Comparison of ENCODE assay signal across 8 cellular contexts in genomic region chr4:83112239-83112638, GRCh38. TPM values are rescaled to one million over a fixed set of nuclear protein-coding genes. Genes with fewer than 3 reads are reported as not detected.
DNase-seq lines count a peak whose midpoint lies in the region; ATAC-seq and TF ChIP-seq lines count a peak whose summit lies in the region.

No MANE protein-coding gene starts in this region.

- ATAC-seq in GM18868 (IDR thresholded peaks at IDR 0.05; ENCODE audit: unreplicated experiment), result peak; percentile 45
- peak; percentile 35 for ATAC-seq in HG02852 (IDR thresholded peaks at IDR 0.05; ENCODE audit: unreplicated experiment)
- no peak for ATAC-seq in naive thymus-derived CD4-positive, alpha-beta T cell
- no peak for ATAC-seq in psoas muscle
- ATAC-seq in heart left ventricle, result no peak

- peaks cover 20% of the 10 kb centered on the region for H3K4me1 ChIP-seq in SJCRH30
- H3K4me1 ChIP-seq in naive thymus-derived CD4-positive, alpha-beta T cell (ENCODE audit: control insufficient read depth in 2 of 2, insufficient read depth in 2 of 2, low read length in 2 of 2), result peaks cover 26 to 33% of the 10 kb centered on the region in 2 donors
- peaks cover 3% of the 10 kb centered on the region for H3K4me1 ChIP-seq in psoas muscle
- H3K4me1 ChIP-seq in heart left ventricle, result peaks cover 0 to 36% (median 5%) of the 10 kb centered on the region in 12 donors

- peak overlapping the region; percentile 51 for H3K27ac ChIP-seq in SJCRH30
- peak overlapping the region; percentile 88 for H3K27ac ChIP-seq in naive thymus-derived CD4-positive, alpha-beta T cell (ENCODE audit: low read depth, low read length)
- H3K27ac ChIP-seq in psoas muscle, result no peak overlapping the region
- no peak overlapping the region for H3K27ac ChIP-seq in RWPE1
- peak overlapping the region in 1 of 12 donors; percentile 91 for H3K27ac ChIP-seq in heart left ventricle

- H3K27ac Mint-ChIP-seq in naive thymus-derived CD4-positive, alpha-beta T cell, result peak overlapping the region; percentile 90 to 99 (median 98)

- H3K9me3 Mint-ChIP-seq in naive thymus-derived CD4-positive, alpha-beta T cell, result no peaks in the 10 kb centered on the region

- intact Hi-C loops in naive thymus-derived CD4-positive, alpha-beta T cell (cut with micrococcal nuclease), result loop anchor here (1.0 to 10.0 kb wide), 7 partner anchors 172 to 1640 kb away; partner anchors contain the start of genes HELQ (in 2 of the 2), MRPS18C (in 2 of the 2), COQ2 (in 1 of the 2) and RASGEF1B (in 1 of the 2)
- intact Hi-C loops in psoas muscle (cut with DNase I) (no loop called here), heart left ventricle (cut with DNase I) (no loop called here)

- TF ChIP-seq CTCF in psoas muscle (IDR thresholded peaks at IDR 0.05), result no peak
- no peak for TF ChIP-seq CTCF in RWPE1 (conservative IDR thresholded peaks at IDR 0.05; ENCODE audit: low read depth)
- no peak for TF ChIP-seq CTCF in heart left ventricle (IDR thresholded peaks at IDR 0.05)

- H3K9me3 ChIP-seq in SJCRH30 (replicated peaks) (no peaks in the 10 kb centered on the region), psoas muscle (no peaks in the 10 kb centered on the region), heart left ventricle (no peaks in the 10 kb centered on the region)
- H3K9me3 ChIP-seq in naive thymus-derived CD4-positive, alpha-beta T cell (ENCODE audit: control insufficient read depth in 2 of 3, low read length in 3 of 3), result no peaks in the 10 kb centered on the region

- H3K27me3 Mint-ChIP-seq in naive thymus-derived CD4-positive, alpha-beta T cell, result no peaks in the 10 kb centered on the region

- no peaks in the 10 kb centered on the region for H3K27me3 ChIP-seq in SJCRH30
- H3K27me3 ChIP-seq in naive thymus-derived CD4-positive, alpha-beta T cell (ENCODE audit: control insufficient read depth in 2 of 2, insufficient read depth in 2 of 2, low read length in 2 of 2), result no peaks in the 10 kb centered on the region
- peaks cover 0 to 4% (median 0%) of the 10 kb centered on the region in 3 donors for H3K27me3 ChIP-seq in psoas muscle (ENCODE audit: insufficient read depth in 3 of 3, low read length in 2 of 3)
- H3K27me3 ChIP-seq in heart left ventricle, result peaks cover 0 to 8% (median 0%) of the 10 kb centered on the region in 9 donors

- DNase-seq in SJCRH30 (no peak), psoas muscle (no peak), RWPE1 (ENCODE audit: low spot score) (no peak), activated gamma-delta T cell treated with Interleukin-2 at 50 U/mL for 16 hours (no peak), heart left ventricle (no peak)
- DNase-seq in naive thymus-derived CD4-positive, alpha-beta T cell, result peak in 7 of 9 donors; percentile 9 to 58 (median 38)

- peaks cover 5 to 43% (median 21%) of the 10 kb centered on the region in 5 donors for H3K36me3 Mint-ChIP-seq in naive thymus-derived CD4-positive, alpha-beta T cell

- 83 to 89% (median 84%) methylated on average over 2 of the region's 2 CpGs for WGBS in psoas muscle, 3 donors
- 68 to 85% (median 83%) methylated on average over 2 of the region's 2 CpGs for WGBS in heart left ventricle, 4 donors

- peaks cover 25 to 55% (median 45%) of the 10 kb centered on the region in 7 donors for H3K4me1 Mint-ChIP-seq in naive thymus-derived CD4-positive, alpha-beta T cell

- POLR2A ChIA-PET in naive thymus-derived CD4-positive, alpha-beta T cell (lab: Charles Lee), result interaction anchor here (0.7 to 7.7 kb wide), 14 partner anchors 11 to 148 kb away, joined by 3 to 61 read pairs (median 6); partner anchors contain the start of gene COPS4
- POLR2A ChIA-PET in RWPE1 (lab: Yijun Ruan, JAX; ENCODE audit: low non-redundant PET), result no interaction called here

- TF ChIP-seq POLR2A in heart left ventricle (IDR thresholded peaks at IDR 0.05), result no peak

- no peak overlapping the region for H3K4me3 ChIP-seq in SJCRH30
- peak overlapping the region; percentile 91 for H3K4me3 ChIP-seq in naive thymus-derived CD4-positive, alpha-beta T cell (ENCODE audit: low read length)
- no peak overlapping the region for H3K4me3 ChIP-seq in psoas muscle
- H3K4me3 ChIP-seq in heart left ventricle, result peak overlapping the region in 1 of 12 donors; percentile 75

- CTCF ChIA-PET in naive thymus-derived CD4-positive, alpha-beta T cell (lab: Charles Lee), result interaction anchor here (0.6 to 5.2 kb wide), 13 partner anchors 12 to 160 kb away, joined by 3 to 48 read pairs (median 4); partner anchors contain the start of gene COPS4
- CTCF ChIA-PET in RWPE1 (lab: Yijun Ruan, JAX), result no interaction called here

- H3K36me3 ChIP-seq in SJCRH30 (no peaks in the 10 kb centered on the region), psoas muscle (ENCODE audit: insufficient read depth in 1 of 2, low read depth in 1 of 2) (no peaks in the 10 kb centered on the region), heart left ventricle (no peaks in the 10 kb centered on the region)
- no peaks in the 10 kb centered on the region for H3K36me3 ChIP-seq in naive thymus-derived CD4-positive, alpha-beta T cell (ENCODE audit: control insufficient read depth in 2 of 3, insufficient read depth in 3 of 3, low read length in 3 of 3)

- peak overlapping the region; percentile 95 to 100 (median 98) for H3K4me3 Mint-ChIP-seq in naive thymus-derived CD4-positive, alpha-beta T cell

RNA-seq across cellular contexts. Expression of gene PLAC8, which starts 2.3 kb away (rescaled TPM):
- total RNA-seq in SJCRH30 (2014; rRNA removed; shearing (Covaris generic)), result 7.8 and 9.5 TPM in 2 replicates
- 100 to 1,000 TPM; 204 to 340 (median 247) TPM for total RNA-seq in naive thymus-derived CD4-positive, alpha-beta T cell
- 100 to 1,000 TPM; 336 to 634 TPM for polyA plus RNA-seq in naive thymus-derived CD4-positive, alpha-beta T cell
- total RNA-seq in psoas muscle, result 1 to 10 TPM in 2 of 4 donors, under 1 TPM in 2; 0.88 to 1.6 (median 0.98) TPM
- under 1 TPM; 0.13 to 0.86 (median 0.33) TPM for polyA plus RNA-seq in psoas muscle
- 10 to 100 TPM in 1 of 9 donors, 1 to 10 TPM in 2, under 1 TPM in 4, not detected in 2; 0.31 to 11.3 (median 0.83) TPM for total RNA-seq in heart left ventricle
- under 1 TPM; 0.38 to 0.73 TPM for polyA plus RNA-seq in heart left ventricle

Comparison
In these comparisons a context has a peak if more than half of its experiments do, and no peak if none do; other contexts are left out.
1. ATAC-seq: peak in GM18868 (single experiment) and HG02852 (single experiment); none in naive thymus-derived CD4-positive, alpha-beta T cell (single experiment), psoas muscle (0 of 4) and heart left ventricle (0 of 4).
2. DNase-seq: peak in naive thymus-derived CD4-positive, alpha-beta T cell (7 of 9); none in SJCRH30 (0 of 2), psoas muscle (0 of 2), RWPE1 (single experiment), activated gamma-delta T cell treated with Interleukin-2 at 50 U/mL for 16 hours (single experiment) and heart left ventricle (0 of 5).
3. H3K27ac ChIP-seq: peak in SJCRH30 (single experiment) and naive thymus-derived CD4-positive, alpha-beta T cell (single experiment); none in psoas muscle (single experiment) and RWPE1 (single experiment).
4. RNA of gene PLAC8, which starts 2.3 kb away (total RNA-seq): 204 to 340 TPM in naive thymus-derived CD4-positive, alpha-beta T cell; 7.8 to 9.5 TPM in SJCRH30, 0.88 to 1.6 TPM in psoas muscle and 0.31 to 11.3 TPM in heart left ventricle; every median in the first group is over 10 times any median in the second.
5. intact Hi-C loops: an anchor here in naive thymus-derived CD4-positive, alpha-beta T cell (1.0 to 10.0 kb wide); none called in psoas muscle and heart left ventricle.